Comparison of ENCODE assay signal across 8 cellular contexts in genomic region chr6:7201732-7202541, GRCh38.
DNase-seq lines count a peak whose midpoint lies in the region; ATAC-seq and TF ChIP-seq lines count a peak whose summit lies in the region.

No MANE protein-coding gene starts in this region.

- H2AFZ ChIP-seq in SK-N-SH (ENCODE audit: low read depth): no peak overlapping the region

- peak; percentile 47 for DNase-seq in stimulated activated CD4-positive, alpha-beta T cell treated with anti-CD3 and anti-CD28 coated beads, Interleukin-15, amount 100 ng/mL, for 24 hours
- DNase-seq in stimulated activated CD4-positive, alpha-beta T cell treated with anti-CD3 and anti-CD28 coated beads, Interleukin-4, amount 100 ng/mL, for 24 hours: no peak
- DNase-seq in SKM-1 treated with dmso at 0.1 percent for 144 hours (lab: John Stamatoyannopoulos, UW; ENCODE audit: unreplicated experiment) (peak; percentile 98), left lobe of liver (ENCODE audit: low spot score) (no peak), SK-N-SH (no peak), NCI-H1048 (lab: John Stamatoyannopoulos, UW) (no peak)
- DNase-seq in central memory CD4-positive, alpha-beta T cell: no peak

- 75% methylated on average over 14 of the region's 16 CpGs for WGBS in SK-N-SH (ENCODE audit: low lambda C conversion rate)

- H3K27ac ChIP-seq in SK-N-SH (ENCODE audit: low read depth in 2 of 2, low read length in 1 of 2): no peak overlapping the region

- no peak for TF ChIP-seq EP300 in SK-N-SH (IDR thresholded peaks at IDR 0.05; ENCODE audit: borderline replicate concordance in 1 of 2, low read depth in 1 of 2, low read length in 1 of 2)

- POLR2A ChIA-PET in SK-N-SH (lab: Yijun Ruan, JAX): no interaction called here

- no peaks in the 10 kb centered on the region for H4K20me1 ChIP-seq in SK-N-SH (ENCODE audit: insufficient read depth)

- no peaks in the 10 kb centered on the region for H3K9me2 ChIP-seq in SK-N-SH

- CTCF ChIA-PET in SK-N-SH (lab: Yijun Ruan, JAX): no interaction called here

- H3K9ac ChIP-seq in SK-N-SH: no peak overlapping the region

- no peak for TF ChIP-seq RAD21 in SK-N-SH (IDR thresholded peaks at IDR 0.05; ENCODE audit: low read length)

- no peaks in the 10 kb centered on the region for H3K27me3 ChIP-seq in SK-N-SH (ENCODE audit: insufficient read depth)

- no peak for TF ChIP-seq CTCF in SK-N-SH (IDR thresholded peaks at IDR 0.05)

- no peak overlapping the region for H3K4me2 ChIP-seq in SK-N-SH

- no peaks in the 10 kb centered on the region for H3F3A ChIP-seq in SK-N-SH (replicated peaks; ENCODE audit: insufficient read depth)

- H3K9me3 ChIP-seq in SK-N-SH: no peaks in the 10 kb centered on the region

- H3K4me3 ChIP-seq in SK-N-SH (ENCODE audit: low read depth in 2 of 2, low read length in 1 of 2): no peak overlapping the region

- H3K79me2 ChIP-seq in SK-N-SH (ENCODE audit: insufficient read depth): no peaks in the 10 kb centered on the region; the same call in 1 of the 2 replicates

- peaks cover 4 to 7% of the 10 kb centered on the region in 2 experiments for H3K36me3 ChIP-seq in SK-N-SH (replicated peaks in 1 of 2; ENCODE audit: control insufficient read depth in 1 of 2, insufficient read depth in 2 of 2, low read length in 1 of 2)

- H3K4me1 ChIP-seq in SK-N-SH (ENCODE audit: control insufficient read depth in 1 of 2, insufficient read depth in 2 of 2, low read depth in 1 of 2, low read length in 1 of 2): no peaks in the 10 kb centered on the region

- peak; percentile 88 for ATAC-seq in HG03039 (IDR thresholded peaks at IDR 0.05; ENCODE audit: unreplicated experiment)
- peak; percentile 3 for ATAC-seq in left lobe of liver

TF ChIP-seq in SK-N-SH, 30 proteins besides CTCF, POLR2A, EP300 and RAD21:
- TF ChIP-seq NFIC (IDR thresholded peaks at IDR 0.05; ENCODE audit: borderline replicate concordance): no peak
- no peak for TF ChIP-seq TCF12 (IDR thresholded peaks at IDR 0.05)
- TF ChIP-seq ZBTB33 (IDR thresholded peaks at IDR 0.05; ENCODE audit: borderline replicate concordance, low read depth): no peak
- TF ChIP-seq PBX3 (IDR thresholded peaks at IDR 0.05): no peak
- no peak for TF ChIP-seq EZH2phosphoT487 (IDR thresholded peaks at IDR 0.05; ENCODE audit: borderline replicate concordance, low read depth)
- TF ChIP-seq CHD2 (IDR thresholded peaks at IDR 0.05; ENCODE audit: low read length, partially characterized antibody): no peak
- TF ChIP-seq ELF1 (IDR thresholded peaks at IDR 0.05): no peak

Comparison
In these comparisons a context has a peak if more than half of its experiments do, and no peak if none do; other contexts are left out.
1. DNase-seq: peak in stimulated activated CD4-positive, alpha-beta T cell treated with anti-CD3 and anti-CD28 coated beads, Interleukin-15, amount 100 ng/mL, for 24 hours (single experiment) and SKM-1 treated with dmso at 0.1 percent for 144 hours (single experiment); none in stimulated activated CD4-positive, alpha-beta T cell treated with anti-CD3 and anti-CD28 coated beads, Interleukin-4, amount 100 ng/mL, for 24 hours (single experiment), left lobe of liver (single experiment), SK-N-SH (single experiment), central memory CD4-positive, alpha-beta T cell (single experiment) and NCI-H1048 (single experiment).